Comparison of ENCODE assay signal across 17 cellular contexts in the genomic region with DNA sequence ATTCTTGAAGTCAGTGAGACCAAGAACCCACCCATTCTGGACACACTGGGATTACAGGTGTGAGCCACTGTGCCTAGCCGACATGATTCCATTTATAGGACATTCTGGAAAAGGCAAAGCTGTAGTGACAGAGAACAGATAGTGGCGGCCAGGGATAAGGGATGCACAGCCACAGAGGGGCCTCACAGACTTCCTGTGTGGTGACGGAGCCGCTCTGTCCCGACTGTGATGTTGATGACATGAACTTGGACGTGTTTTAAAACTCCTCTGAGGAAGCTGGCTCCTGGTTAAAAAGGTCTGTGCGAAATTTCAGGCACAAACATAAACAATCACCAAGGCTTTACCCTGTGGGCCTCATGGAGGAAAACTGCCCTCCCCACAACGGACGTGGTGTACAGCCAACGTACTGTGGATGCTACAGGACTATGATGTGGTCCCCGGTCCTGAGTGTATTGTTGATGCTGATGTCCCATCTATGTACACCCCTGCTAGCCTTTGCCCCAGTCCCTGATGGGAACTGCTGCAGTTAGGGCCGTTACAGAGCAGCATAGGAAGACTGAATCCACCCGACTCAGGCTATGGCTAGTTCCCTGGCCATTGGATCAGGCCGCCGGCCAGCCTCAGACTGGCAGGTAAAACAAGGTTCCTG.
"Had no signal": no experiment of that assay in that cellular context is flagged by ENCODE, and none has a peak within 500 bp of the region (broad histone marks: within the 10 kb centered on the region; RNA-seq: fewer than 3 reads in every experiment).

No MANE protein-coding gene starts in this region.

- H3K27me3 ChIP-seq: foreskin keratinocyte, hepatocyte, ovary, right atrium auricular region, tibial artery had no signal

- H3K4me3 Mint-ChIP-seq: effector memory CD8-positive, alpha-beta T cell; natural killer cell; neural crest cell had no signal

- H3K4me1 Mint-ChIP-seq: natural killer cell, neural crest cell had no signal

- H3K4me3 ChIP-seq: hepatocyte, mucosa of descending colon, ovary, right atrium auricular region, smooth muscle cell, tibial artery had no signal

- DNase-seq: caudate nucleus; cortex of kidney; effector memory CD8-positive, alpha-beta T cell; erythroblast; foreskin keratinocyte; head of caudate nucleus; mammary epithelial cell; mucosa of descending colon; natural killer cell; ovary; stimulated activated CD4-positive, alpha-beta T cell treated with anti-CD3 and anti-CD28 coated beads, Interleukin-2, amount 100 ng/mL, for 48 hours; stimulated activated naive CD4-positive, alpha-beta T cell treated with Interleukin-2 at 50 U/mL for 16 hours had no signal

- H3K27ac Mint-ChIP-seq: effector memory CD8-positive, alpha-beta T cell; natural killer cell had no signal

- H3K27me3 Mint-ChIP-seq: effector memory CD8-positive, alpha-beta T cell had no signal

- H3K27ac ChIP-seq: foreskin keratinocyte, hepatocyte, ovary, right atrium auricular region, tibial artery had no signal

- H3K4me1 ChIP-seq: foreskin keratinocyte, right atrium auricular region, tibial artery had no signal
